ENCODE assay signal across 9 cellular contexts in the genomic region with DNA sequence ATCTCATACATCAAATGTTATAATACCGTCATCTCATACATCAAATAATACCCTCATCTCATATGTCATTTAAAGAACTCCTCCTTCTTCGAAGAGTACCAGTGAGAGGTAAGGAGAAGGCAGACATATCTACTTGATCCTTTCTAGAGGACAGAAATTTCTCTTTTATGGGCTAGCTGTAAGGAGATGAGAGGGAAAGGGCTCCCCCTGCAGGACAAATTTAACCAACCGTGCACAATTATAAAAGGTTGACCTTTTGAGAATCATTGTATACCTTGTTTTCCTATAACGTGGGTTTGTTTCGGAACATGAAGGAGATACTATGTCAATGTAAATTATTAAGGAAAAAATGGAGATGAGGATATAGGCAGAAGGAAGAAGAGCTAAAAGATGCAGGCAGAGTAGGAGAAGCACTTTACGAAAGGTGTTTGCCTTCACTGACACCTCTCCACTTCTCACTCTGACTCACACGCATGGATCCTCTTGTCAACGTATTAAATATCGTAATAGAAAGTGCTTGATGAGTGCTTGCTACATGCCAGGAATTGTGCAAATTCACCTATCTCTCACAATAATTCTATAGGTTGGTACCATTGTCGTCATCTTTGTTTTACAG.
A peak's percentile ranks its signal among the peaks of the same experiment; 100 is the strongest.
DNase-seq lines count a peak whose midpoint lies in the region; TF ChIP-seq lines count a peak whose summit lies in the region.
"Had no signal": no experiment of that assay in that cellular context is flagged by ENCODE, and none has a peak within 500 bp of the region (broad histone marks: within the 10 kb centered on the region; RNA-seq: fewer than 3 reads in every experiment).

No MANE protein-coding gene starts in this region.

- H3K9me3 Mint-ChIP-seq in type B pancreatic cell, result no peaks in the 10 kb centered on the region
- H3K9me3 Mint-ChIP-seq: memory B cell had no signal

- H3K4me3 ChIP-seq in LNCaP clone FGC (ENCODE audit: low read depth, low read length), result no peak overlapping the region
- no peak overlapping the region for H3K4me3 ChIP-seq in WERI-Rb-1 (ENCODE audit: low read depth, low read length)

- H3K27me3 ChIP-seq in WERI-Rb-1 (ENCODE audit: insufficient read depth, low read depth, severe bottlenecking), result no peaks in the 10 kb centered on the region

- no peak overlapping the region for H3K4me3 Mint-ChIP-seq in type B pancreatic cell
- H3K4me3 Mint-ChIP-seq: memory B cell had no signal

- TF ChIP-seq CTCF in LNCaP clone FGC (IDR thresholded peaks at IDR 0.05; ENCODE audit: control insufficient read depth, extremely low read depth, insufficient read depth), result peak; percentile 51
- peak; percentile 49 for TF ChIP-seq CTCF in WERI-Rb-1 (IDR thresholded peaks at IDR 0.05; ENCODE audit: low read depth, low read length)
- TF ChIP-seq CTCF in type B pancreatic cell (conservative IDR thresholded peaks at IDR 0.05), result peak; percentile 84

- H3K4me1 Mint-ChIP-seq in type B pancreatic cell (ENCODE audit: unreplicated experiment), result no peaks in the 10 kb centered on the region
- H3K4me1 Mint-ChIP-seq: memory B cell had no signal

- H3K27ac ChIP-seq in WERI-Rb-1, result peak overlapping the region; percentile 50; the same call in 1 of the 2 replicates

- DNase-seq in NCI-H2171 treated with DMSO at 0.1 percent for 48 hours (lab: John Stamatoyannopoulos, UW) (peak; percentile 48), NCI-H2171 (lab: John Stamatoyannopoulos, UW) (no peak), LNCaP clone FGC (ENCODE audit: low read depth) (peak; percentile 7), WERI-Rb-1 (peak; percentile 55), kidney glomerular epithelial cell (lab: John Stamatoyannopoulos, UW) (peak; percentile 61), type B pancreatic cell (ENCODE audit: extremely low spot score, unreplicated experiment) (no peak), DMS79 (lab: John Stamatoyannopoulos, UW) (no peak)
- DNase-seq in activated effector memory CD4-positive, alpha-beta T cell treated with Interleukin-2 at 50 U/mL for 16 hours, result no peak

- H3K9me3 ChIP-seq in WERI-Rb-1 (ENCODE audit: severe bottlenecking), result peaks cover 3% of the 10 kb centered on the region

- peaks cover 7% of the 10 kb centered on the region for H3K27me3 Mint-ChIP-seq in type B pancreatic cell

- no peaks in the 10 kb centered on the region for H3K36me3 ChIP-seq in WERI-Rb-1

- no peak overlapping the region for H3K27ac Mint-ChIP-seq in type B pancreatic cell
- H3K27ac Mint-ChIP-seq: memory B cell had no signal

- H3K36me3 Mint-ChIP-seq in type B pancreatic cell, result no peaks in the 10 kb centered on the region
- H3K36me3 Mint-ChIP-seq: memory B cell had no signal

Comparison
In these comparisons a context has a peak if more than half of its experiments do, and no peak if none do; other contexts are left out.
1. DNase-seq: peak in NCI-H2171 treated with DMSO at 0.1 percent for 48 hours (single experiment), LNCaP clone FGC (single experiment), WERI-Rb-1 (single experiment) and kidney glomerular epithelial cell (single experiment); none in NCI-H2171 (single experiment), type B pancreatic cell (single experiment), DMS79 (single experiment) and activated effector memory CD4-positive, alpha-beta T cell treated with Interleukin-2 at 50 U/mL for 16 hours (single experiment).
2. Peak in every context shown above with its lines, with median percentiles within 50 percentile points of each other: CTCF ChIP-seq.